In the genomic region with DNA sequence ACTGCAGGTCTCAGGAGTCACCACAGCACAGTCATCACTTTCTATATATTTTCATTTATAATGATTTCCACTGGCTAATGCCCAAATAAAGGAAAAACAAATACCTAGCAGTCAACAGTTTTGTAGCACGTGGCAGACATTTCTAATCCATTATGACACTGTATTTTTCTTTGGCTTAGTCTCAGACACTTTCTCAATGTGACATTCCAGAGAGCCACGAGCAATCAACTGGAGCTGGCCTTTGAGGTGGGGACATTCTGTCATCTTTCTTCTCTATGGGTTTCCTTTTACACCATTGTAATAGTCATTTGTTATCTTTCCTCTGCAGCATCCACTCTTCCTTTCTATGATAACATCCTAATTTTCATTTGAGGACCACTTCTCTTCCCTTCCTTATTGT, we compare ENCODE assay signal across 22 cellular contexts.
DNase-seq lines count a peak whose midpoint lies in the region; ATAC-seq, FAIRE-seq and TF ChIP-seq lines count a peak whose summit lies in the region.
"Had no signal": no experiment of that assay in that cellular context is flagged by ENCODE, and none has a peak within 500 bp of the region (broad histone marks: within the 10 kb centered on the region; RNA-seq: fewer than 3 reads in every experiment).

No MANE protein-coding gene starts in this region.

- TF ChIP-seq POLR2A in lower leg skin (IDR thresholded peaks at IDR 0.05): no peak

- no peaks in the 10 kb centered on the region for H4K20me1 ChIP-seq in astrocyte (ENCODE audit: insufficient read depth, low read length)

- peaks cover 6% of the 10 kb centered on the region for H3K27me3 Mint-ChIP-seq in astrocyte (ENCODE audit: low read depth, unreplicated experiment)
- H3K27me3 Mint-ChIP-seq in activated T-helper 1 cell treated with anti-CD3 and anti-CD28 coated beads, Interleukin-12 subunit alpha, Interleukin-12 subunit beta, Interleukin-2, Interleukin-4 antibody, amounts not matched to agents 30 ng/mL and 10 ng/mL and 1 ng/mL, durations not matched to agents 14 hours and 24 hours and 36 hours (ENCODE audit: insufficient read depth): no peaks in the 10 kb centered on the region
- H3K27me3 Mint-ChIP-seq: CD4-positive, alpha-beta memory T cell had no signal

- no peak overlapping the region for H3K9ac ChIP-seq in astrocyte (ENCODE audit: low read length)

- H3K9me3 Mint-ChIP-seq in astrocyte (ENCODE audit: unreplicated experiment): peaks cover 2% of the 10 kb centered on the region
- H3K9me3 Mint-ChIP-seq in activated T-helper 1 cell treated with anti-CD3 and anti-CD28 coated beads, Interleukin-12 subunit alpha, Interleukin-12 subunit beta, Interleukin-2, Interleukin-4 antibody, amounts not matched to agents 30 ng/mL and 10 ng/mL and 1 ng/mL, durations not matched to agents 14 hours and 24 hours and 36 hours: no peaks in the 10 kb centered on the region
- H3K9me3 Mint-ChIP-seq: HFFc6 had no signal

- no peak for TF ChIP-seq CTCF in astrocyte (IDR thresholded peaks at IDR 0.05; ENCODE audit: insufficient read depth, low read depth, low read length)
- TF ChIP-seq CTCF in lower leg skin (IDR thresholded peaks at IDR 0.05): no peak

- H3K27me3 ChIP-seq in astrocyte (ENCODE audit: insufficient read depth, low read length): no peaks in the 10 kb centered on the region

- no peak for ATAC-seq in SK-N-SH treated with all-trans-retinoic acid at 6 μM for 48 hours
- ATAC-seq in GM18517 (IDR thresholded peaks at IDR 0.05; ENCODE audit: unreplicated experiment): no peak

- no peak overlapping the region for H3K4me3 Mint-ChIP-seq in astrocyte (ENCODE audit: unreplicated experiment)
- no peak overlapping the region for H3K4me3 Mint-ChIP-seq in activated T-helper 1 cell treated with anti-CD3 and anti-CD28 coated beads, Interleukin-12 subunit alpha, Interleukin-12 subunit beta, Interleukin-2, Interleukin-4 antibody, amounts not matched to agents 30 ng/mL and 10 ng/mL and 1 ng/mL, durations not matched to agents 14 hours and 24 hours and 36 hours
- H3K4me3 Mint-ChIP-seq: CD4-positive, alpha-beta memory T cell; HFFc6 had no signal

- H3K4me2 ChIP-seq in astrocyte (ENCODE audit: low read length): no peak overlapping the region

- H3K79me2 ChIP-seq in astrocyte (ENCODE audit: insufficient read depth, low read length): no peaks in the 10 kb centered on the region

- intact Hi-C loops in activated T-helper 1 cell treated with anti-CD3 and anti-CD28 coated beads, Interleukin-12 subunit alpha, Interleukin-12 subunit beta, Interleukin-2, Interleukin-4 antibody, amounts not matched to agents 30 ng/mL and 10 ng/mL and 1 ng/mL, durations not matched to agents 14 hours and 24 hours and 36 hours (cut with micrococcal nuclease): no loop called here
- intact Hi-C loops in lower leg skin (cut with DNase I; ENCODE audit: low total_unique reads): no loop called here

- peaks cover 4% of the 10 kb centered on the region for H3K4me1 ChIP-seq in astrocyte (ENCODE audit: insufficient read depth, low read length)
- H3K4me1 ChIP-seq: HAP-1 had no signal

- H3K27ac Mint-ChIP-seq in astrocyte (ENCODE audit: unreplicated experiment): no peak overlapping the region
- H3K27ac Mint-ChIP-seq in activated T-helper 1 cell treated with anti-CD3 and anti-CD28 coated beads, Interleukin-12 subunit alpha, Interleukin-12 subunit beta, Interleukin-2, Interleukin-4 antibody, amounts not matched to agents 30 ng/mL and 10 ng/mL and 1 ng/mL, durations not matched to agents 14 hours and 24 hours and 36 hours: no peak overlapping the region
- H3K27ac Mint-ChIP-seq: CD4-positive, alpha-beta memory T cell; HFFc6 had no signal

- DNase-seq in AG08395 (ENCODE audit: low spot score) (peak; percentile 5), EH (ENCODE audit: low read depth) (peak; percentile 52), astrocyte (ENCODE audit: low read depth) (no peak), myocyte (ENCODE audit: low read depth) (peak; percentile 46), lower leg skin (ENCODE audit: low spot score in 2 of 2) (no peak)
- DNase-seq in activated T-helper 1 cell treated with anti-CD3 and anti-CD28 coated beads, Interleukin-12 subunit alpha, Interleukin-12 subunit beta, Interleukin-2, Interleukin-4 antibody, amounts not matched to agents 30 ng/mL and 10 ng/mL and 1 ng/mL, durations not matched to agents 14 hours and 24 hours and 36 hours (ENCODE audit: low spot score): no peak
- DNase-seq: C1 segment of cervical spinal cord; Calu3; CD4-positive, alpha-beta memory T cell; DMS53; DMS79 treated with DMSO at 0.1 percent for 48 hours; GOT3; HFFc6 had no signal

- H3K27ac ChIP-seq in astrocyte (ENCODE audit: low read depth, low read length): no peak overlapping the region
- H3K27ac ChIP-seq: 22Rv1 had no signal

- peaks cover 10% of the 10 kb centered on the region for H3K4me1 Mint-ChIP-seq in astrocyte (ENCODE audit: low read depth, unreplicated experiment)
- H3K4me1 Mint-ChIP-seq in activated T-helper 1 cell treated with anti-CD3 and anti-CD28 coated beads, Interleukin-12 subunit alpha, Interleukin-12 subunit beta, Interleukin-2, Interleukin-4 antibody, amounts not matched to agents 30 ng/mL and 10 ng/mL and 1 ng/mL, durations not matched to agents 14 hours and 24 hours and 36 hours (ENCODE audit: low read depth): no peaks in the 10 kb centered on the region
- H3K4me1 Mint-ChIP-seq: CD4-positive, alpha-beta memory T cell had no signal

- peak; percentile 32 for FAIRE-seq in astrocyte (lab: Jason Lieb, UNC)
- FAIRE-seq: A204.1, G401.6, GM12892, GM19239, H54 had no signal

- 56 to 57% methylated on average over 2 of the region's 2 CpGs for WGBS in lower leg skin, 2 donors

- H3K36me3 Mint-ChIP-seq in astrocyte (ENCODE audit: low read depth, unreplicated experiment): peaks cover 2% of the 10 kb centered on the region
- H3K36me3 Mint-ChIP-seq in activated T-helper 1 cell treated with anti-CD3 and anti-CD28 coated beads, Interleukin-12 subunit alpha, Interleukin-12 subunit beta, Interleukin-2, Interleukin-4 antibody, amounts not matched to agents 30 ng/mL and 10 ng/mL and 1 ng/mL, durations not matched to agents 14 hours and 24 hours and 36 hours (ENCODE audit: low read depth): no peaks in the 10 kb centered on the region
- H3K36me3 Mint-ChIP-seq: CD4-positive, alpha-beta memory T cell had no signal

- no peak overlapping the region for H2AFZ ChIP-seq in astrocyte (ENCODE audit: low read depth, low read length)

- H3K4me3 ChIP-seq in astrocyte (ENCODE audit: insufficient read depth, low read depth, low read length) (no peak overlapping the region), lower leg skin (ENCODE audit: low read depth, poor library complexity, severe bottlenecking) (no peak overlapping the region)
- H3K4me3 ChIP-seq: HAP-1 had no signal

- H3K9me3 ChIP-seq in astrocyte (ENCODE audit: insufficient read depth, low read depth, low read length): no peaks in the 10 kb centered on the region
- H3K9me3 ChIP-seq: HAP-1 had no signal

- H3K36me3 ChIP-seq in astrocyte (ENCODE audit: insufficient read depth, low read length): no peaks in the 10 kb centered on the region
- H3K36me3 ChIP-seq: HAP-1 had no signal

TF ChIP-seq in SK-N-SH treated with all-trans-retinoic acid at 6 μM for 48 hours, 23 proteins besides CTCF, POLR2A, EP300 and RAD21 (continues in another document):
- no peak for TF ChIP-seq ZFP30 (CRISPR knock-in tag; IDR thresholded peaks at IDR 0.05)
- TF ChIP-seq, protein P1, sequence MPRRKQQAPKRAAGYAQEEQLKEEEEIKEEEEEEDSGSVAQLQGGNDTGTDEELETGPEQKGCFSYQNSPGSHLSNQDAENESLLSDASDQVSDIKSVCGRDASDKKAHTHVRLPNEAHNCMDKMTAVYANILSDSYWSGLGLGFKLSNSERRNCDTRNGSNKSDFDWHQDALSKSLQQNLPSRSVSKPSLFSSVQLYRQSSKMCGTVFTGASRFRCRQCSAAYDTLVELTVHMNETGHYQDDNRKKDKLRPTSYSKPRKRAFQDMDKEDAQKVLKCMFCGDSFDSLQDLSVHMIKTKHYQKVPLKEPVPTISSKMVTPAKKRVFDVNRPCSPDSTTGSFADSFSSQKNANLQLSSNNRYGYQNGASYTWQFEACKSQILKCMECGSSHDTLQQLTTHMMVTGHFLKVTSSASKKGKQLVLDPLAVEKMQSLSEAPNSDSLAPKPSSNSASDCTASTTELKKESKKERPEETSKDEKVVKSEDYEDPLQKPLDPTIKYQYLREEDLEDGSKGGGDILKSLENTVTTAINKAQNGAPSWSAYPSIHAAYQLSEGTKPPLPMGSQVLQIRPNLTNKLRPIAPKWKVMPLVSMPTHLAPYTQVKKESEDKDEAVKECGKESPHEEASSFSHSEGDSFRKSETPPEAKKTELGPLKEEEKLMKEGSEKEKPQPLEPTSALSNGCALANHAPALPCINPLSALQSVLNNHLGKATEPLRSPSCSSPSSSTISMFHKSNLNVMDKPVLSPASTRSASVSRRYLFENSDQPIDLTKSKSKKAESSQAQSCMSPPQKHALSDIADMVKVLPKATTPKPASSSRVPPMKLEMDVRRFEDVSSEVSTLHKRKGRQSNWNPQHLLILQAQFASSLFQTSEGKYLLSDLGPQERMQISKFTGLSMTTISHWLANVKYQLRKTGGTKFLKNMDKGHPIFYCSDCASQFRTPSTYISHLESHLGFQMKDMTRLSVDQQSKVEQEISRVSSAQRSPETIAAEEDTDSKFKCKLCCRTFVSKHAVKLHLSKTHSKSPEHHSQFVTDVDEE (CRISPR knock-in tag; IDR thresholded peaks at IDR 0.05): no peak
- no peak for TF ChIP-seq ZNF70 (CRISPR knock-in tag; IDR thresholded peaks at IDR 0.05)
- TF ChIP-seq, protein P2, sequence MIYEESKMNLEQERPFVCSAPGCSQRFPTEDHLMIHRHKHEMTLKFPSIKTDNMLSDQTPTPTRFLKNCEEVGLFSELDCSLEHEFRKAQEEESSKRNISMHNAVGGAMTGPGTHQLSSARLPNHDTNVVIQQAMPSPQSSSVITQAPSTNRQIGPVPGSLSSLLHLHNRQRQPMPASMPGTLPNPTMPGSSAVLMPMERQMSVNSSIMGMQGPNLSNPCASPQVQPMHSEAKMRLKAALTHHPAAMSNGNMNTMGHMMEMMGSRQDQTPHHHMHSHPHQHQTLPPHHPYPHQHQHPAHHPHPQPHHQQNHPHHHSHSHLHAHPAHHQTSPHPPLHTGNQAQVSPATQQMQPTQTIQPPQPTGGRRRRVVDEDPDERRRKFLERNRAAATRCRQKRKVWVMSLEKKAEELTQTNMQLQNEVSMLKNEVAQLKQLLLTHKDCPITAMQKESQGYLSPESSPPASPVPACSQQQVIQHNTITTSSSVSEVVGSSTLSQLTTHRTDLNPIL (CRISPR knock-in tag; IDR thresholded peaks at IDR 0.05; ENCODE audit: low read depth): no peak
- TF ChIP-seq ISL1 (CRISPR knock-in tag; IDR thresholded peaks at IDR 0.05): no peak

Comparison
In these comparisons a context has a peak if more than half of its experiments do, and no peak if none do; other contexts are left out.
1. DNase-seq: peak in AG08395 (single experiment), EH (single experiment) and myocyte (single experiment); none in astrocyte (single experiment), activated T-helper 1 cell treated with anti-CD3 and anti-CD28 coated beads, Interleukin-12 subunit alpha, Interleukin-12 subunit beta, Interleukin-2, Interleukin-4 antibody, amounts not matched to agents 30 ng/mL and 10 ng/mL and 1 ng/mL, durations not matched to agents 14 hours and 24 hours and 36 hours (single experiment) and lower leg skin (0 of 2).